ENCODE assay signal across 1 cellular context in the genomic region with DNA sequence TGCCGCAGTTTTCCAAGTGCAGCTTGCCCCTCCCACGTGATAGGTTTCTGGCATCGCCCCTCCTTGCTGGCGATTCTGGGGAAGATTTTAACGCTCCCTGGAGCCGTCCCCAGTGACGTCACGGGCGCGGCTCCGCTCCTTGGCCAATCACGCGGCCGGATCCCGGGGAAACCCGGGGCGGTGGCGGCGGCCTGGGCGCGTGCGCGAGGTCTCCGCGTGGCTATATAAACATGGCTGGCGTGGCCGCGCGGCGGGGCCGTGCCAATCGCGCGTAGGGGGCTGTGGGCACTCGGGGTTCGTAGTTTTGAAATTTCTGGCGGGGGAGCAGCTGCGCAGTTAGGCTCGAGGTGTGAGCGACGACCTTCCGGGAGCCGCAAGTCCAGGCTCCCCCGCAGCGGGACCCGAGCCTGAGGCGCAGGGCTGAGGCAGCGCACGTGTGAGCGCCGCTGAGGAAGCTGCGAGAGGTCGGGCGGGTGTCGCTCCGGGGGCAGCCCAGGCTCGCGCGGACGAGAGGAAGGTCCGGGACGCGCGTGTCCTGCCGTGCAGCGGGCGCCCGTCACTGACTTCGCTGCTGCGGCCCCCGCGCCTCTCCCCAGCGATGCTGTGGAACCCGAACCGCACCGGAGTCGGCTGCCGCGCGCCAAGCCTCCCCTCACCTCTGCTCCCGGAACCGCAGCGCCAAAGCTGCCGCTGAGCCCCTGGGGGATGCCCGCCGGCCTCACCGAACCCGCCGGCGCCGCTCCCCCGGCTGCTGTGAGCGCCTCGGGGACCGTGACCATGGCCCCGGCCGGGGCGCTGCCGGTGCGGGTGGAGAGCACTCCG.
A peak's percentile ranks its signal among the peaks of the same experiment; 100 is the strongest.
TF ChIP-seq lines count a peak whose summit lies in the region.

A gene with protein sequence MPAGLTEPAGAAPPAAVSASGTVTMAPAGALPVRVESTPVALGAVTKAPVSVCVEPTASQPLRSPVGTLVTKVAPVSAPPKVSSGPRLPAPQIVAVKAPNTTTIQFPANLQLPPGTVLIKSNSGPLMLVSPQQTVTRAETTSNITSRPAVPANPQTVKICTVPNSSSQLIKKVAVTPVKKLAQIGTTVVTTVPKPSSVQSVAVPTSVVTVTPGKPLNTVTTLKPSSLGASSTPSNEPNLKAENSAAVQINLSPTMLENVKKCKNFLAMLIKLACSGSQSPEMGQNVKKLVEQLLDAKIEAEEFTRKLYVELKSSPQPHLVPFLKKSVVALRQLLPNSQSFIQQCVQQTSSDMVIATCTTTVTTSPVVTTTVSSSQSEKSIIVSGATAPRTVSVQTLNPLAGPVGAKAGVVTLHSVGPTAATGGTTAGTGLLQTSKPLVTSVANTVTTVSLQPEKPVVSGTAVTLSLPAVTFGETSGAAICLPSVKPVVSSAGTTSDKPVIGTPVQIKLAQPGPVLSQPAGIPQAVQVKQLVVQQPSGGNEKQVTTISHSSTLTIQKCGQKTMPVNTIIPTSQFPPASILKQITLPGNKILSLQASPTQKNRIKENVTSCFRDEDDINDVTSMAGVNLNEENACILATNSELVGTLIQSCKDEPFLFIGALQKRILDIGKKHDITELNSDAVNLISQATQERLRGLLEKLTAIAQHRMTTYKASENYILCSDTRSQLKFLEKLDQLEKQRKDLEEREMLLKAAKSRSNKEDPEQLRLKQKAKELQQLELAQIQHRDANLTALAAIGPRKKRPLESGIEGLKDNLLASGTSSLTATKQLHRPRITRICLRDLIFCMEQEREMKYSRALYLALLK (plus strand): TSS at position 217 of the 822 bp plus-strand sequence. CDS start 489 bp downstream, at position 706.

TF ChIP-seq in IMR-90, 13 proteins besides CTCF, POLR2A, EP300 and RAD21 (continued from another document):
- peak; percentile 8 for TF ChIP-seq RCOR1 (IDR thresholded peaks at IDR 0.05; ENCODE audit: insufficient replicate concordance, low read length)
- TF ChIP-seq MAZ (IDR thresholded peaks at IDR 0.05; ENCODE audit: borderline replicate concordance, low read depth, low read length): no peak
- 0 out of 2 replicates have a peak, but pooled peaks have one; percentile 7 for TF ChIP-seq FOS (IDR thresholded peaks at IDR 0.05; ENCODE audit: low read depth, low read length)
- TF ChIP-seq RFX5 (IDR thresholded peaks at IDR 0.05; ENCODE audit: low read depth, low read length): no peak
- no peak for TF ChIP-seq ELK1 (IDR thresholded peaks at IDR 0.05; ENCODE audit: borderline replicate concordance, low read depth, low read length)
- no peak for TF ChIP-seq MAFK (IDR thresholded peaks at IDR 0.05; ENCODE audit: low read depth, low read length)
- no peak for TF ChIP-seq CEBPB (IDR thresholded peaks at IDR 0.05; ENCODE audit: low read depth, low read length)
- TF ChIP-seq MXI1 (IDR thresholded peaks at IDR 0.05; ENCODE audit: borderline replicate concordance, low read depth, low read length): peak; percentile 93
- no peak for TF ChIP-seq NFE2L2 (IDR thresholded peaks at IDR 0.05; ENCODE audit: low read depth, low read length)
- TF ChIP-seq BHLHE40 (IDR thresholded peaks at IDR 0.05; ENCODE audit: low read depth, low read length): peak; percentile 69
